ENCODE assay signal across 12 cellular contexts in the genomic region with DNA sequence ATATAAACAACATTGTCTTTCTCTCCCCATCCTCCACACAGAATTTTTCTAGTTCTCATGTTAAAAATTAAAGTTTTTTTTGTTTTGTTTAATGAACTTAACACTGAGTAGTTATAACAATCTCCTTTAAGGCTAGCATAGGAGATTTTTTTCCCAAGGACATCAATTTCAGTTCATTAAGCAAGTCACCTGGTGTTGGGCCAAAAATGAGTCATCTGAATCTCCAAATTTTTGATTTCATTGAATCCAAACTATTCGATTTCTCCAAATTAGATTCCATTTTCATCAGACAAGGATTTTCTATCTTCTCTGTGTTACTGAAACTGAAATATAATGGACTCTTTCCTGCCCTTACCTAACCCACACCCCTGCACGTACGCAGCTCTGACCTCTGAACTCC.
DNase-seq lines count a peak whose midpoint lies in the region; ATAC-seq and TF ChIP-seq lines count a peak whose summit lies in the region.
"Had no signal": no experiment of that assay in that cellular context is flagged by ENCODE, and none has a peak within 500 bp of the region (broad histone marks: within the 10 kb centered on the region; RNA-seq: fewer than 3 reads in every experiment).

No MANE protein-coding gene starts in this region.

- ATAC-seq in HG03565 (IDR thresholded peaks at IDR 0.05; ENCODE audit: unreplicated experiment) (no peak), GM18502 (IDR thresholded peaks at IDR 0.05; ENCODE audit: poor library complexity, unreplicated experiment) (no peak), HG03521 (IDR thresholded peaks at IDR 0.05; ENCODE audit: unreplicated experiment) (no peak)
- ATAC-seq: GM12878 had no signal

- H3K4me3 ChIP-seq in astrocyte of the cerebellum (ENCODE audit: low read depth, low read length) (no peak overlapping the region), fibroblast of mammary gland (ENCODE audit: control insufficient read depth, low read depth, low read length) (no peak overlapping the region)
- H3K4me3 ChIP-seq: GM12878, HAP-1 had no signal

- DNase-seq in M059J (ENCODE audit: low read depth) (peak; percentile 6), astrocyte of the cerebellum (ENCODE audit: low read depth) (peak; percentile 27), fibroblast of mammary gland (ENCODE audit: low read depth) (peak; percentile 64), stromal cell of bone marrow (ENCODE audit: low read depth) (peak; percentile 25)
- DNase-seq: BE2C; CD4-positive, alpha-beta memory T cell; DMS79 had no signal

- in situ Hi-C loops in astrocyte of the cerebellum (cut with HindIII; ENCODE audit: low sequenced_read_pairs), result no loop called here

- TF ChIP-seq CTCF in astrocyte of the cerebellum (IDR thresholded peaks at IDR 0.05; ENCODE audit: low read depth, low read length, missing control alignments), result no peak
- TF ChIP-seq CTCF in fibroblast of mammary gland (conservative IDR thresholded peaks at IDR 0.05; ENCODE audit: control insufficient read depth, insufficient read depth, low read depth, low read length), result no peak

Comparison
In these comparisons a context has a peak if more than half of its experiments do, and no peak if none do; other contexts are left out.
1. DNase-seq: peak in every context shown above with its lines; median percentile 64 in fibroblast of mammary gland; 27 in astrocyte of the cerebellum; 25 in stromal cell of bone marrow; 6 in M059J.